Comparison of ENCODE assay signal across 1 cellular context in genomic region chr15:101161656-101162055, GRCh38.
TF ChIP-seq lines count a peak whose summit lies in the region.

No MANE protein-coding gene starts in this region.

TF ChIP-seq in HepG2, 621 proteins besides CTCF, POLR2A, EP300 and RAD21 (continued from another document):
- TF ChIP-seq ISX (CRISPR knock-in tag; conservative IDR thresholded peaks at IDR 0.05) (no peak), KAT2B (IDR thresholded peaks at IDR 0.05; ENCODE audit: borderline replicate concordance, low read depth, low read length) (no peak), PRMT3 (CRISPR knock-in tag; IDR thresholded peaks at IDR 0.05; ENCODE audit: borderline replicate concordance, low read depth) (no peak), MTF2 (CRISPR knock-in tag; IDR thresholded peaks at IDR 0.05; ENCODE audit: borderline replicate concordance) (no peak)
- TF ChIP-seq, protein P1, sequence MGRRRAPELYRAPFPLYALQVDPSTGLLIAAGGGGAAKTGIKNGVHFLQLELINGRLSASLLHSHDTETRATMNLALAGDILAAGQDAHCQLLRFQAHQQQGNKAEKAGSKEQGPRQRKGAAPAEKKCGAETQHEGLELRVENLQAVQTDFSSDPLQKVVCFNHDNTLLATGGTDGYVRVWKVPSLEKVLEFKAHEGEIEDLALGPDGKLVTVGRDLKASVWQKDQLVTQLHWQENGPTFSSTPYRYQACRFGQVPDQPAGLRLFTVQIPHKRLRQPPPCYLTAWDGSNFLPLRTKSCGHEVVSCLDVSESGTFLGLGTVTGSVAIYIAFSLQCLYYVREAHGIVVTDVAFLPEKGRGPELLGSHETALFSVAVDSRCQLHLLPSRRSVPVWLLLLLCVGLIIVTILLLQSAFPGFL (CRISPR knock-in tag; IDR thresholded peaks at IDR 0.05), result no peak
